20 cellular contexts compared by ENCODE assay signal in genomic region chr5:65474129-65474711, GRCh38. TPM values are rescaled to one million over a fixed set of nuclear protein-coding genes. Genes with fewer than 3 reads are reported as not detected.
"Had no signal": no experiment of that assay in that cellular context is flagged by ENCODE, and none has a peak within 500 bp of the region (broad histone marks: within the 10 kb centered on the region; RNA-seq: fewer than 3 reads in every experiment).

No MANE protein-coding gene starts in this region.

- H3K4me1 ChIP-seq: parathyroid adenoma had no signal

- H3K36me3 ChIP-seq: tibial artery had no signal

- H3K9ac ChIP-seq: parathyroid adenoma had no signal

- H2AFZ ChIP-seq: parathyroid adenoma had no signal

- H3K27me3 ChIP-seq: foreskin keratinocyte, tibial artery had no signal

- H3K27ac ChIP-seq: foreskin keratinocyte, parathyroid adenoma, tibial artery had no signal

- H3K9me3 ChIP-seq: mucosa of descending colon, tibial artery had no signal

- DNase-seq: activated CD4-positive, alpha-beta T cell treated with anti-CD3 and anti-CD28 coated beads, Interleukin-2, amount 10 ng/mL, durations not matched to agents 24 days and 14 days; activated CD8-positive, alpha-beta memory T cell treated with anti-CD3 and anti-CD28 coated beads, Interleukin-2, amount 50 U/mL, for 48 hours; activated naive CD4-positive, alpha-beta T cell; activated naive CD8-positive, alpha-beta T cell treated with anti-CD3 and anti-CD28 coated beads, Interleukin-2, amount 10 ng/mL, durations not matched to agents 7 days and 5 days; anterior cingulate cortex; endodermal cell; erythroblast; foreskin keratinocyte; head of caudate nucleus; immature natural killer cell; left cardiac atrium; mucosa of descending colon; naive thymus-derived CD4-positive, alpha-beta T cell; stimulated activated CD4-positive, alpha-beta T cell treated with anti-CD3 and anti-CD28 coated beads, Interleukin-2, amount 100 ng/mL, for 48 hours; stimulated activated naive B cell treated with anti-CD40 and anti-IgM and Interleukin-4, amounts not matched to agents 10 μg/mL and 1 μg/mL and 100 μg/mL, for 72 hours; tibial artery had no signal

- ATAC-seq: foreskin keratinocyte; left cardiac atrium; mucosa of descending colon; naive thymus-derived CD4-positive, alpha-beta T cell; stimulated activated naive B cell treated with anti-CD40 and anti-IgM and Interleukin-4, amounts not matched to agents 10 μg/mL and 1 μg/mL and 100 μg/mL, for 72 hours; WTC11 had no signal

- H3K79me2 ChIP-seq: parathyroid adenoma had no signal

- FAIRE-seq: urothelium cell line had no signal

- H3K4me3 ChIP-seq: lung, mucosa of descending colon, tibial artery had no signal

RNA-seq across cellular contexts. Expression of gene ADAMTS6, which starts 7.5 kb away (rescaled TPM):
- polyA plus RNA-seq: immature natural killer cell had no signal
